9 cellular contexts compared by ENCODE assay signal in genomic region chr19:41821003-41821735, GRCh38.
A peak's percentile ranks its signal among the peaks of the same experiment; 100 is the strongest.
DNase-seq lines count a peak whose midpoint lies in the region; ATAC-seq and TF ChIP-seq lines count a peak whose summit lies in the region.
"Had no signal": no experiment of that assay in that cellular context is flagged by ENCODE, and none has a peak within 500 bp of the region (broad histone marks: within the 10 kb centered on the region; RNA-seq: fewer than 3 reads in every experiment).

No MANE protein-coding gene starts in this region.

- peak; percentile 50 for TF ChIP-seq CTCF in foreskin fibroblast (IDR thresholded peaks at IDR 0.05; ENCODE audit: low read depth, low read length)

- ATAC-seq in GM19452 (IDR thresholded peaks at IDR 0.05; ENCODE audit: unreplicated experiment) (no peak), HG02973 (IDR thresholded peaks at IDR 0.05; ENCODE audit: unreplicated experiment) (no peak)

- H3K4me3 ChIP-seq in foreskin fibroblast (ENCODE audit: low read depth in 1 of 2, low read length in 2 of 2), result no peak overlapping the region
- H3K4me3 ChIP-seq: SJSA1 had no signal

- DNase-seq in D341Med (ENCODE audit: low spot score) (peak; percentile 80), HPDE6-E6E7 (ENCODE audit: extremely low spot score) (peak; percentile 37), NCI-H82 (lab: John Stamatoyannopoulos, UW) (peak; percentile 79), activated T-cell treated with anti-CD3 and anti-CD28 coated beads for 24 hours (ENCODE audit: low read depth) (peak; percentile 20), foreskin fibroblast (peak; percentile 1 to 26), retina (peak; percentile 50)

Comparison
In these comparisons a context has a peak if more than half of its experiments do, and no peak if none do; other contexts are left out.
1. DNase-seq: peak in every context shown above with its lines; median percentile 80 in D341Med; 79 in NCI-H82; 50 in retina; 37 in HPDE6-E6E7; 20 in activated T-cell treated with anti-CD3 and anti-CD28 coated beads for 24 hours; 14 in foreskin fibroblast.